ENCODE assay signal across 10 cellular contexts in the genomic region with DNA sequence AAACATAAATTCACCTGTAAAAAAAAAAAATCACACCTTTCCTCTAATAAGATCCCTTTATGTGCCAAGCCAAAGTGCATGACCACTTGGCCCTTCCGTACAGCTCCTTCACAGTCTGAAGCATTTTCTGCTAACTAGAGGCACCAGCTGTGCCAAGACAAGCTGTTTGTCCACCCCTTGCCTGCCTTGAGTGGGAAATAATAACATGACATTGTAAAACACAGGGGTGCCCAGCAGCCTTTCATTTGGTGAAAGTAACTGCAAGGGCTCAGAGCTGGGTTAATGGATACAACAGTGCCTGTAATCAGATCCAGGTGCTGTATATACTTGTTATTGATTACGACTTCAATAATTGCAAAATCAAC. TPM values are rescaled to one million over a fixed set of nuclear protein-coding genes. Genes with fewer than 3 reads are reported as not detected.
A peak's percentile ranks its signal among the peaks of the same experiment; 100 is the strongest.
DNase-seq lines count a peak whose midpoint lies in the region; ATAC-seq and TF ChIP-seq lines count a peak whose summit lies in the region.
"Had no signal": no experiment of that assay in that cellular context is flagged by ENCODE, and none has a peak within 500 bp of the region (broad histone marks: within the 10 kb centered on the region; RNA-seq: fewer than 3 reads in every experiment).

No MANE protein-coding gene starts in this region.

- peaks cover 0 to 5% (median 0%) of the 10 kb centered on the region in 8 donors for H3K9me3 ChIP-seq in spleen
- H3K9me3 ChIP-seq in tibial artery: no peaks in the 10 kb centered on the region
- H3K9me3 ChIP-seq: gastrocnemius medialis had no signal

- peaks cover 10% of the 10 kb centered on the region for H3K36me3 Mint-ChIP-seq in T-helper 1 cell treated with Interleukin-12 subunit alpha and Interleukin-12 subunit beta and Interleukin-4 antibody, amounts not matched to agents 30 μg/mL and 1 μg/mL, for 36 hours (ENCODE audit: low read depth)

- H3K4me3 ChIP-seq in spleen (no peak overlapping the region), tibial artery (no peak overlapping the region)
- H3K4me3 ChIP-seq: gastrocnemius medialis had no signal

- no peak for DNase-seq in T-helper 1 cell
- peak; percentile 82 for DNase-seq in NCI-H146 (lab: John Stamatoyannopoulos, UW)
- no peak for DNase-seq in spleen
- DNase-seq in DMS 273 (lab: John Stamatoyannopoulos, UW; ENCODE audit: unreplicated experiment): no peak
- DNase-seq in mesenteric fat pad (ENCODE audit: low spot score): no peak
- DNase-seq in tibial artery: no peak
- DNase-seq: gastrocnemius medialis, T-helper 9 cell had no signal

- intact Hi-C loops in spleen (cut with DNase I; ENCODE audit: low total_unique reads): no loop called here
- intact Hi-C loops in tibial artery (cut with DNase I; ENCODE audit: low total_unique reads): no loop called here

- peak overlapping the region; percentile 80 for H3K27ac Mint-ChIP-seq in T-helper 1 cell treated with Interleukin-12 subunit alpha and Interleukin-12 subunit beta and Interleukin-4 antibody, amounts not matched to agents 30 μg/mL and 1 μg/mL, for 36 hours

- peak; percentile 36 for ATAC-seq in GM21825 (IDR thresholded peaks at IDR 0.05; ENCODE audit: unreplicated experiment)
- ATAC-seq: gastrocnemius medialis had no signal

- peaks cover 23% of the 10 kb centered on the region for H3K9me3 Mint-ChIP-seq in T-helper 1 cell treated with Interleukin-12 subunit alpha and Interleukin-12 subunit beta and Interleukin-4 antibody, amounts not matched to agents 30 μg/mL and 1 μg/mL, for 36 hours

- whole genome bisulfite sequencing in spleen, 5 donors: 77 to 83% (median 81%) methylated on average over 2 of the region's 2 CpGs

- TF ChIP-seq POLR2A in spleen (IDR thresholded peaks at IDR 0.05): no peak

- H3K27me3 Mint-ChIP-seq in T-helper 1 cell treated with Interleukin-12 subunit alpha and Interleukin-12 subunit beta and Interleukin-4 antibody, amounts not matched to agents 30 μg/mL and 1 μg/mL, for 36 hours (ENCODE audit: low read depth): no peaks in the 10 kb centered on the region

- H3K36me3 ChIP-seq in spleen (no peaks in the 10 kb centered on the region), tibial artery (no peaks in the 10 kb centered on the region)
- H3K36me3 ChIP-seq: gastrocnemius medialis had no signal

- H3K27me3 ChIP-seq in spleen (replicated peaks in 1 of 7) (no peaks in the 10 kb centered on the region), tibial artery (no peaks in the 10 kb centered on the region)
- H3K27me3 ChIP-seq: gastrocnemius medialis had no signal

- H3K4me1 Mint-ChIP-seq in T-helper 1 cell treated with Interleukin-12 subunit alpha and Interleukin-12 subunit beta and Interleukin-4 antibody, amounts not matched to agents 30 μg/mL and 1 μg/mL, for 36 hours (ENCODE audit: low read depth): peaks cover 43% of the 10 kb centered on the region

- H3K4me1 ChIP-seq in spleen (peaks cover 5 to 42% (median 25%) of the 10 kb centered on the region in 6 donors), tibial artery (no peaks in the 10 kb centered on the region)
- H3K4me1 ChIP-seq: gastrocnemius medialis had no signal

- H3K27ac ChIP-seq in spleen (peak overlapping the region; percentile 35 to 84 (median 78)), tibial artery (no peak overlapping the region)
- H3K27ac ChIP-seq: gastrocnemius medialis had no signal

- TF ChIP-seq CTCF in spleen (IDR thresholded peaks at IDR 0.05 in 8 of 11, conservative IDR thresholded peaks at IDR 0.05 in 3 of 11) (no peak), tibial artery (IDR thresholded peaks at IDR 0.05) (no peak)

- peak overlapping the region; percentile 65 for H3K4me3 Mint-ChIP-seq in T-helper 1 cell treated with Interleukin-12 subunit alpha and Interleukin-12 subunit beta and Interleukin-4 antibody, amounts not matched to agents 30 μg/mL and 1 μg/mL, for 36 hours

RNA-seq across cellular contexts. Expression of a gene that starts 59.2 kb away (rescaled TPM):
- 10 to 100 TPM in 3 of 7 donors, 1 to 10 TPM in 4; 3.9 to 11.1 (median 8.2) TPM for total RNA-seq in spleen
- polyA plus RNA-seq in spleen: 1 to 10 TPM; 1.5 to 4.1 (median 1.7) TPM
- total RNA-seq in mesenteric fat pad: 1.7 TPM

Comparison
In these comparisons a context has a peak if more than half of its experiments do, and no peak if none do; other contexts are left out.
1. H3K27ac ChIP-seq: peak in spleen (8 of 8); none in tibial artery (0 of 2).